In genomic region chr5:139651502-139651862, GRCh38 we compare ENCODE assay signal across 8 cellular contexts. TPM values are rescaled to one million over a fixed set of nuclear protein-coding genes. Genes with fewer than 3 reads are reported as not detected.
A peak's percentile ranks its signal among the peaks of the same experiment; 100 is the strongest.
DNase-seq lines count a peak whose midpoint lies in the region; ATAC-seq, FAIRE-seq and TF ChIP-seq lines count a peak whose summit lies in the region.

No MANE protein-coding gene starts in this region.

- H4K20me1 ChIP-seq in astrocyte (ENCODE audit: insufficient read depth, low read length): peaks cover 56% of the 10 kb centered on the region

- H3K4me3 ChIP-seq in astrocyte (ENCODE audit: insufficient read depth, low read depth, low read length) (peak overlapping the region; percentile 41), lower lobe of right lung (peak overlapping the region; percentile 94), tibial nerve (peak overlapping the region in 3 of 4 donors; percentile 66 to 92 (median 84))

- intact Hi-C loops in lower lobe of right lung (cut with DNase I): no loop called here

- H3K36me3 Mint-ChIP-seq in activated T-cell treated with anti-CD3 and anti-CD28 coated beads, Interleukin-2, amount 50 U/mL, for 24 hours (ENCODE audit: low read depth): no peaks in the 10 kb centered on the region
- peaks cover 8% of the 10 kb centered on the region for H3K36me3 Mint-ChIP-seq in astrocyte (ENCODE audit: low read depth, unreplicated experiment)

- TF ChIP-seq CTCF in astrocyte (IDR thresholded peaks at IDR 0.05; ENCODE audit: insufficient read depth, low read depth, low read length): no peak
- TF ChIP-seq CTCF in lower lobe of right lung (IDR thresholded peaks at IDR 0.05): no peak
- TF ChIP-seq CTCF in tibial nerve (IDR thresholded peaks at IDR 0.05): no peak

- H3K4me1 ChIP-seq in astrocyte (ENCODE audit: insufficient read depth, low read length) (peaks cover 63% of the 10 kb centered on the region), lower lobe of right lung (peaks cover 85% of the 10 kb centered on the region), tibial nerve (peaks cover 5 to 82% (median 71%) of the 10 kb centered on the region in 4 donors)

- H3K27ac Mint-ChIP-seq in activated T-cell treated with anti-CD3 and anti-CD28 coated beads, Interleukin-2, amount 50 U/mL, for 24 hours: peak overlapping the region; percentile 40
- peak overlapping the region; percentile 94 for H3K27ac Mint-ChIP-seq in astrocyte (ENCODE audit: unreplicated experiment)

- no peak for TF ChIP-seq POLR2A in tibial nerve (IDR thresholded peaks at IDR 0.05)

- H3K9ac ChIP-seq in astrocyte (ENCODE audit: low read length): peak overlapping the region; percentile 88

- peak overlapping the region; percentile 94 for H3K27ac ChIP-seq in astrocyte (ENCODE audit: low read depth, low read length)
- H3K27ac ChIP-seq in lower lobe of right lung: peak overlapping the region; percentile 80
- H3K27ac ChIP-seq in tibial nerve: peak overlapping the region; percentile 87 to 98 (median 90)

- 24 to 32% methylated on average over 2 of the region's 2 CpGs for WGBS in tibial nerve, 2 donors

- no peak for FAIRE-seq in astrocyte (lab: Jason Lieb, UNC)

- no peaks in the 10 kb centered on the region for H3K9me3 ChIP-seq in astrocyte (ENCODE audit: insufficient read depth, low read depth, low read length)
- H3K9me3 ChIP-seq in lower lobe of right lung: no peaks in the 10 kb centered on the region
- no peaks in the 10 kb centered on the region for H3K9me3 ChIP-seq in tibial nerve

- no peaks in the 10 kb centered on the region for H3K36me3 ChIP-seq in astrocyte (ENCODE audit: insufficient read depth, low read length)
- H3K36me3 ChIP-seq in lower lobe of right lung: no peaks in the 10 kb centered on the region
- H3K36me3 ChIP-seq in tibial nerve: no peaks in the 10 kb centered on the region

- H3K4me1 Mint-ChIP-seq in activated T-cell treated with anti-CD3 and anti-CD28 coated beads, Interleukin-2, amount 50 U/mL, for 24 hours (ENCODE audit: low read depth): peaks cover 46% of the 10 kb centered on the region
- peaks cover 42% of the 10 kb centered on the region for H3K4me1 Mint-ChIP-seq in astrocyte (ENCODE audit: low read depth, unreplicated experiment)

- no peak for DNase-seq in activated T-cell treated with anti-CD3 and anti-CD28 coated beads, Interleukin-2, amount 50 U/mL, for 24 hours
- no peak for DNase-seq in activated T-cell treated with anti-CD3 and anti-CD28 coated beads, Interleukin-2, amount 50 U/mL, for 48 hours
- DNase-seq in astrocyte (ENCODE audit: low read depth): no peak
- DNase-seq in lower lobe of right lung: peak; percentile 14
- DNase-seq in tibial nerve (ENCODE audit: low spot score in 2 of 2): no peak
- DNase-seq in activated effector memory CD4-positive, alpha-beta T cell treated with anti-CD3 and anti-CD28 coated beads, Interleukin-2, amount 50 U/mL, for 16 hours: no peak
- no peak for DNase-seq in C1 segment of cervical spinal cord (lab: John Stamatoyannopoulos, UW)

- H3K27me3 ChIP-seq in astrocyte (ENCODE audit: insufficient read depth, low read length) (no peaks in the 10 kb centered on the region), lower lobe of right lung (ENCODE audit: low read depth) (no peaks in the 10 kb centered on the region), tibial nerve (no peaks in the 10 kb centered on the region)

- peaks cover 85% of the 10 kb centered on the region for H3K79me2 ChIP-seq in astrocyte (ENCODE audit: insufficient read depth, low read length)

- H3K4me3 Mint-ChIP-seq in activated T-cell treated with anti-CD3 and anti-CD28 coated beads, Interleukin-2, amount 50 U/mL, for 24 hours: no peak overlapping the region
- H3K4me3 Mint-ChIP-seq in astrocyte (ENCODE audit: unreplicated experiment): peak overlapping the region; percentile 100

- H2AFZ ChIP-seq in astrocyte (ENCODE audit: low read depth, low read length): no peak overlapping the region

- H3K27me3 Mint-ChIP-seq in activated T-cell treated with anti-CD3 and anti-CD28 coated beads, Interleukin-2, amount 50 U/mL, for 24 hours: peaks cover 68% of the 10 kb centered on the region
- H3K27me3 Mint-ChIP-seq in astrocyte (ENCODE audit: low read depth, unreplicated experiment): no peaks in the 10 kb centered on the region

- TF ChIP-seq EP300 in tibial nerve (IDR thresholded peaks at IDR 0.05): no peak

- H3K4me2 ChIP-seq in astrocyte (ENCODE audit: low read length): peak overlapping the region; percentile 87

- no peaks in the 10 kb centered on the region for H3K9me3 Mint-ChIP-seq in activated T-cell treated with anti-CD3 and anti-CD28 coated beads, Interleukin-2, amount 50 U/mL, for 24 hours
- H3K9me3 Mint-ChIP-seq in astrocyte (ENCODE audit: unreplicated experiment): peaks cover 2% of the 10 kb centered on the region

- no peak for ATAC-seq in lower lobe of right lung
- ATAC-seq in HG02852 (IDR thresholded peaks at IDR 0.05; ENCODE audit: unreplicated experiment): no peak

RNA-seq across cellular contexts. Expression of gene CXXC5, which starts 3.3 kb away (rescaled TPM):
- 151 and 185 TPM in 2 replicates for total RNA-seq in astrocyte
- 27.3 TPM for total RNA-seq in lower lobe of right lung
- 10 to 100 TPM; 45.0 to 80.4 (median 67.0) TPM for total RNA-seq in tibial nerve

Comparison
In these comparisons a context has a peak if more than half of its experiments do, and no peak if none do; other contexts are left out.
1. H3K4me3 ChIP-seq: peak in every context shown above with its lines; median percentile 94 in lower lobe of right lung; 84 in tibial nerve; 41 in astrocyte.